ENCODE assay signal across 16 cellular contexts in the genomic region with DNA sequence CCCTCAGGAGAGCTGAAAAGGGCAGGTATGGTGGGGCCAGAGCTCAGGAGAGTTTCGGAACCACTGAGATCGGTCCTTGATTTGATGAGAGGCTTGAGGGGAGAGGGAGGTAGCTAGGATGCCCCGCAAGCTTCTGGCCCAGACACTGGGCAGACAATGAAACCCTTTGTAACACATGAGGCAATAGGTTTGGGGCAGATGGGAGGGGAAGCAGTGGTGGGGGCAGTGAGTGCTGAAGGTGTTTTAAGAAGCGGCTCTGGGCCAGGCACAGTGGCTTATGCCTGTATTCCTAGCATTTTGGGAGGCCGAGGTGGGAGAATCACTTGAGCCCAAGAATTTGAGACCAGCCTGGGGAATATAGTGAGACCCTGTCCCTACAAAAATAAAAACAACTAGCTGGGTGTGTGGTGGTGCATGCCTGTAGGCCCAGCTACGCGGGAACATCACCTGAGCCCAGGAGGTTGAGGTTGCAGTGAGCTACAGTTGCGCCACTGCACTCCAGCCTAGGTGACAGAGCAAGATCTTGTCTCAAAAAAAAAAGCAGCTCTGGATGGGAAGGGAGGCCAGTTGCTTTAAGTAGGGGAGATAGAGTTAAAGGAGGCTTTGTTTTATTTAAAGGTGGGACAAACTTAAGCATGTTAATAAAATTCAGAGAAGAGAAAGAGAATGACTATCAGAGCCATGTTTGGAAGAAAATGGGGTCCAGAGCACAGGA. TPM values are rescaled to one million over a fixed set of nuclear protein-coding genes. Genes with fewer than 3 reads are reported as not detected.
DNase-seq lines count a peak whose midpoint lies in the region; FAIRE-seq and TF ChIP-seq lines count a peak whose summit lies in the region.
"Had no signal": no experiment of that assay in that cellular context is flagged by ENCODE, and none has a peak within 500 bp of the region (broad histone marks: within the 10 kb centered on the region; RNA-seq: fewer than 3 reads in every experiment).

No MANE protein-coding gene starts in this region.

- FAIRE-seq in astrocyte (lab: Jason Lieb, UNC), result no peak

- H3K56ac ChIP-seq in H9 (ENCODE audit: insufficient read length, low read depth, low read length), result no peak overlapping the region

- DNase-seq in H9, result no peak
- DNase-seq in astrocyte (ENCODE audit: low read depth), result no peak
- DNase-seq in neural crest cell (ENCODE audit: low read depth, low spot score), result no peak
- no peak for DNase-seq in activated CD4-positive, alpha-beta T cell treated with anti-CD3 and anti-CD28 coated beads, Interleukin-2, amount 50 U/mL, for 48 hours
- DNase-seq in UCSD-AML1 (lab: John Stamatoyannopoulos, UW; ENCODE audit: unreplicated experiment), result no peak
- DNase-seq in activated effector memory CD4-positive, alpha-beta T cell treated with anti-CD3 and anti-CD28 coated beads, Interleukin-2, amount 50 U/mL, for 16 hours, result no peak
- DNase-seq: activated CD4-positive, alpha-beta memory T cell treated with anti-CD3 and anti-CD28 coated beads, Interleukin-2, amount 10 ng/mL, durations not matched to agents 7 days and 5 days; Calu3; GM23248; lower lobe of right lung; NCI-H1417 treated with DMSO at 0.1 percent for 48 hours; NCI-H69; psoas muscle; Right ventricle myocardium superior; stimulated activated CD4-positive, alpha-beta T cell treated with anti-CD3 and anti-CD28 coated beads, Interleukin-4, amount 100 ng/mL, for 4 hours had no signal

- H2BK5ac ChIP-seq in H9 (ENCODE audit: insufficient read length, low read length), result no peak overlapping the region

- H3K9me3 Mint-ChIP-seq in H9, result no peaks in the 10 kb centered on the region
- no peaks in the 10 kb centered on the region for H3K9me3 Mint-ChIP-seq in astrocyte (ENCODE audit: unreplicated experiment)
- no peaks in the 10 kb centered on the region for H3K9me3 Mint-ChIP-seq in neural crest cell
- H3K9me3 Mint-ChIP-seq: activated CD4-positive, alpha-beta memory T cell treated with anti-CD3 and anti-CD28 coated beads, Interleukin-2, amount 10 ng/mL, durations not matched to agents 7 days and 5 days had no signal

- no peak overlapping the region for H2AK5ac ChIP-seq in H9 (ENCODE audit: insufficient read length, low read length)

- H2BK15ac ChIP-seq in H9 (ENCODE audit: low read depth, low read length), result no peak overlapping the region

- no peaks in the 10 kb centered on the region for H3K79me1 ChIP-seq in H9 (ENCODE audit: insufficient read depth, low read depth, low read length, poor library complexity, severe bottlenecking)

- H3K4me1 ChIP-seq in H9 (ENCODE audit: insufficient read depth, low read length), result no peaks in the 10 kb centered on the region
- H3K4me1 ChIP-seq in astrocyte (ENCODE audit: insufficient read depth, low read length), result peaks cover 5% of the 10 kb centered on the region
- H3K4me1 ChIP-seq: lower lobe of right lung, psoas muscle had no signal

- H4K20me1 ChIP-seq in H9 (ENCODE audit: control insufficient read depth, insufficient read depth, insufficient read length) (no peaks in the 10 kb centered on the region), astrocyte (ENCODE audit: insufficient read depth, low read length) (peaks cover 17% of the 10 kb centered on the region)

- no peak overlapping the region for H3T11ph ChIP-seq in H9 (ENCODE audit: low read length)

- no peak overlapping the region for H3K23ac ChIP-seq in H9 (ENCODE audit: insufficient read length, low read depth, low read length)

- H3K4me2 ChIP-seq in H9 (ENCODE audit: insufficient read depth, insufficient read length, low read length) (no peak overlapping the region), astrocyte (ENCODE audit: low read length) (no peak overlapping the region)

- no peaks in the 10 kb centered on the region for H3K23me2 ChIP-seq in H9 (ENCODE audit: insufficient read length, low read depth, low read length, poor library complexity, severe bottlenecking)

- H4K8ac ChIP-seq in H9 (replicated peaks; ENCODE audit: insufficient read length, low read depth, low read length), result no peak overlapping the region

- no peak overlapping the region for H2BK20ac ChIP-seq in H9 (ENCODE audit: low read depth, low read length, poor library complexity, severe bottlenecking)

- no peak overlapping the region for H3K18ac ChIP-seq in H9 (ENCODE audit: insufficient read length, low read depth, low read length)

- peaks cover 29% of the 10 kb centered on the region for H3K36me3 ChIP-seq in astrocyte (ENCODE audit: insufficient read depth, low read length)

- no peak overlapping the region for H3K9ac ChIP-seq in H9 (ENCODE audit: extremely low read depth, insufficient read length, low read length)
- H3K9ac ChIP-seq in astrocyte (ENCODE audit: low read length), result no peak overlapping the region
- H3K9ac ChIP-seq: GM23248 had no signal

- H2BK12ac ChIP-seq in H9 (ENCODE audit: insufficient read length, low read depth, low read length), result no peak overlapping the region

- no peak overlapping the region for H2BK120ac ChIP-seq in H9 (ENCODE audit: low read depth, low read length, poor library complexity, severe bottlenecking)

- no peak overlapping the region for H3K4ac ChIP-seq in H9 (ENCODE audit: low read depth, low read length)

- H3K27me3 Mint-ChIP-seq in H9 (ENCODE audit: low read depth), result no peaks in the 10 kb centered on the region
- no peaks in the 10 kb centered on the region for H3K27me3 Mint-ChIP-seq in astrocyte (ENCODE audit: low read depth, unreplicated experiment)
- H3K27me3 Mint-ChIP-seq in neural crest cell (ENCODE audit: low read depth), result no peaks in the 10 kb centered on the region
- H3K27me3 Mint-ChIP-seq: activated CD4-positive, alpha-beta memory T cell treated with anti-CD3 and anti-CD28 coated beads, Interleukin-2, amount 10 ng/mL, durations not matched to agents 7 days and 5 days had no signal

- TF ChIP-seq CTCF in H9 (conservative IDR thresholded peaks at IDR 0.05) (no peak), astrocyte (IDR thresholded peaks at IDR 0.05; ENCODE audit: insufficient read depth, low read depth, low read length) (no peak), neural crest cell (conservative IDR thresholded peaks at IDR 0.05) (no peak)

- H3K14ac ChIP-seq in H9 (ENCODE audit: insufficient read depth, low read length), result no peak overlapping the region

- H3K4me3 ChIP-seq in astrocyte (ENCODE audit: insufficient read depth, low read depth, low read length), result no peak overlapping the region
- H3K4me3 ChIP-seq: GM23248, lower lobe of right lung, psoas muscle had no signal

- H3K27ac Mint-ChIP-seq in H9 (peak overlapping the region in 2 of 3 experiments; percentile 16 to 92; a peak in 2 of 7 replicates), astrocyte (ENCODE audit: unreplicated experiment) (peak overlapping the region; percentile 28), neural crest cell (ENCODE audit: unreplicated experiment) (peak overlapping the region; percentile 53)
- H3K27ac Mint-ChIP-seq: activated CD4-positive, alpha-beta memory T cell treated with anti-CD3 and anti-CD28 coated beads, Interleukin-2, amount 10 ng/mL, durations not matched to agents 7 days and 5 days had no signal

- H3K4me3 Mint-ChIP-seq in H9 (no peak overlapping the region), astrocyte (ENCODE audit: unreplicated experiment) (no peak overlapping the region), neural crest cell (peak overlapping the region; percentile 8)
- H3K4me3 Mint-ChIP-seq: activated CD4-positive, alpha-beta memory T cell treated with anti-CD3 and anti-CD28 coated beads, Interleukin-2, amount 10 ng/mL, durations not matched to agents 7 days and 5 days had no signal

- H3K9me3 ChIP-seq in H9 (ENCODE audit: control insufficient read depth, low read depth, low read length) (no peaks in the 10 kb centered on the region), astrocyte (ENCODE audit: insufficient read depth, low read depth, low read length) (no peaks in the 10 kb centered on the region)
- H3K9me3 ChIP-seq: lower lobe of right lung, psoas muscle had no signal

- H2AFZ ChIP-seq in H9 (ENCODE audit: low read length) (no peak overlapping the region), astrocyte (ENCODE audit: low read depth, low read length) (no peak overlapping the region)
- H2AFZ ChIP-seq: GM23248 had no signal

- WGBS in H9 (ENCODE audit: extremely low coverage, insufficient read length, low lambda C conversion rate), result no CpG with 5 or more reads among the region's 8 CpGs

- no peak overlapping the region for H4K91ac ChIP-seq in H9 (ENCODE audit: insufficient read length, low read depth, low read length)

- H3K36me3 Mint-ChIP-seq in H9 (ENCODE audit: insufficient read depth in 1 of 3, low read depth in 3 of 3) (peaks cover 0 to 14% (median 10%) of the 10 kb centered on the region in 3 experiments; a peak in 6 of 7 replicates), astrocyte (ENCODE audit: low read depth, unreplicated experiment) (peaks cover 13% of the 10 kb centered on the region), neural crest cell (ENCODE audit: low read depth) (peaks cover 19% of the 10 kb centered on the region)

- H3K79me2 ChIP-seq in H9 (ENCODE audit: insufficient read depth, low read length), result no peaks in the 10 kb centered on the region
- H3K79me2 ChIP-seq in astrocyte (ENCODE audit: insufficient read depth, low read length), result no peaks in the 10 kb centered on the region

- H3K27me3 ChIP-seq in H9 (ENCODE audit: insufficient read depth, low read length) (no peaks in the 10 kb centered on the region), astrocyte (ENCODE audit: insufficient read depth, low read length) (no peaks in the 10 kb centered on the region)

- no peak overlapping the region for H4K5ac ChIP-seq in H9 (ENCODE audit: insufficient read length, low read depth, low read length)

- H3K4me1 Mint-ChIP-seq in H9 (peaks cover 0 to 10% of the 10 kb centered on the region in 2 experiments; a peak in 2 of 4 replicates), astrocyte (ENCODE audit: low read depth, unreplicated experiment) (no peaks in the 10 kb centered on the region), neural crest cell (peaks cover 38% of the 10 kb centered on the region)
- H3K4me1 Mint-ChIP-seq: activated CD4-positive, alpha-beta memory T cell treated with anti-CD3 and anti-CD28 coated beads, Interleukin-2, amount 10 ng/mL, durations not matched to agents 7 days and 5 days had no signal

- H3K27ac ChIP-seq in H9 (ENCODE audit: insufficient read length, low read depth, low read length), result no peak overlapping the region
- no peak overlapping the region for H3K27ac ChIP-seq in astrocyte (ENCODE audit: low read depth, low read length)
- H3K27ac ChIP-seq: GM23248, lower lobe of right lung, psoas muscle, VCaP had no signal

RNA-seq across cellular contexts. Expression of a gene that starts 9.6 kb away (rescaled TPM):
- 4.4 and 4.8 TPM in 2 replicates for total RNA-seq in H9 (2021)
- total RNA-seq in astrocyte, result 0.19 and 0.27 TPM in 2 replicates
- total RNA-seq in neural crest cell, result 12.7 and 12.9 TPM in 2 replicates
- total RNA-seq: GM23248 had no signal

RNA-seq across cellular contexts. Expression of a gene that starts 20.9 kb away (rescaled TPM):
- total RNA-seq in H9 (2021), result 433 and 435 TPM in 2 replicates
- total RNA-seq in astrocyte, result 804 and 921 TPM in 2 replicates
- total RNA-seq in neural crest cell, result 398 and 406 TPM in 2 replicates

RNA-seq across cellular contexts. Expression of a gene that starts 46.2 kb away (rescaled TPM):
- 52.8 and 58.8 TPM in 2 replicates for total RNA-seq in H9 (2021)
- total RNA-seq in astrocyte, result 87.7 and 89.3 TPM in 2 replicates
- total RNA-seq in neural crest cell, result 104 and 131 TPM in 2 replicates

RNA-seq across cellular contexts. Expression of a gene that starts 48.3 kb away (rescaled TPM):
- 74.4 and 80.1 TPM in 2 replicates for total RNA-seq in H9 (2021)
- total RNA-seq in astrocyte, result 51.2 and 53.4 TPM in 2 replicates
- 66.1 and 66.2 TPM in 2 replicates for total RNA-seq in neural crest cell
